ENCODE assay signal across 29 cellular contexts in the genomic region with DNA sequence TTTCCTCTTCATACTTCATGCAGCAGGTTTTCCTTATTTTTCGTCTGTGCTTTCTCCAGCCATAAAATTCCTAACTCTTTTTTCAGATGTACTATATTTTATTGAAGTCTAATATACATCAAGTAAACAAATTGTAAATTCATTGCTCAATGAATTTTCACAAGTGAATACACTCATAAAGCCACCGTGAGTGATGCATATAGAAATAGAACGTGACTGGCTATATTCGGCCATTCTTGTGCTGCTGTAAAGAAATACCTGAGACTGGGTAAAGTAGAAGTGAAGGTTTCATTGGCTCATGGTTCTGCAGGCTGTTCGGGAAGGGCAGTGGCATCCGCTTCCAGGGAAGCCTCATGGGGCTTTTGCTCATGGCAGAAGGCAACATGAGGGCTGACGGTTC.
"Had no signal": no experiment of that assay in that cellular context is flagged by ENCODE, and none has a peak within 500 bp of the region (broad histone marks: within the 10 kb centered on the region; RNA-seq: fewer than 3 reads in every experiment).

No MANE protein-coding gene starts in this region.

- H3K27ac ChIP-seq: stomach, suprapubic skin, testis, thoracic aorta, thyroid gland, tibial artery, tibial nerve, transverse colon, upper lobe of left lung, upper lobe of right lung, uterus, vagina had no signal

- H3K36me3 ChIP-seq: stomach, suprapubic skin, thoracic aorta, thyroid gland, tibial artery, tibial nerve, transverse colon, upper lobe of left lung, upper lobe of right lung, uterus, vagina had no signal

- H3K4me1 ChIP-seq: stomach, suprapubic skin, testis, thyroid gland, tibial artery, tibial nerve, upper lobe of left lung, upper lobe of right lung, uterus, vagina had no signal

- H3K4me1 Mint-ChIP-seq: stimulated activated effector memory CD8-positive, alpha-beta T cell treated with anti-CD3 and anti-CD28 coated beads, Interleukin-12 subunit alpha, Interleukin-12 subunit beta, amount 100 ng/mL, for 72 hours; stimulated activated memory B cell treated with anti-CD40 and anti-IgM and Interleukin-4, amounts not matched to agents 10 μg/mL and 1 μg/mL and 100 μg/mL, for 72 hours; stimulated activated naive CD8-positive, alpha-beta T cell treated with anti-CD3 and anti-CD28 coated beads, Interleukin-15, amount 100 ng/mL, for 72 hours had no signal

- FAIRE-seq: urothelium cell line had no signal

- H3K27me3 ChIP-seq: stomach, suprapubic skin, testis, thyroid gland, tibial artery, tibial nerve, transverse colon, upper lobe of left lung, upper lobe of right lung, uterus, vagina had no signal

- H3K36me3 Mint-ChIP-seq: stimulated activated effector memory CD8-positive, alpha-beta T cell treated with anti-CD3 and anti-CD28 coated beads, Interleukin-12 subunit alpha, Interleukin-12 subunit beta, amount 100 ng/mL, for 72 hours; stimulated activated memory B cell treated with anti-CD40 and anti-IgM and Interleukin-4, amounts not matched to agents 10 μg/mL and 1 μg/mL and 100 μg/mL, for 72 hours; stimulated activated naive B cell treated with anti-CD40 and anti-IgM and Interleukin-4, amounts not matched to agents 10 μg/mL and 1 μg/mL and 100 μg/mL, for 72 hours; type B pancreatic cell had no signal

- H3K9me3 ChIP-seq: suprapubic skin, testis, thoracic aorta, thyroid gland, tibial artery, transverse colon, upper lobe of right lung, uterus, vagina had no signal

- H3K27me3 Mint-ChIP-seq: stimulated activated memory B cell treated with anti-CD40 and anti-IgM and Interleukin-4, amounts not matched to agents 10 μg/mL and 1 μg/mL and 100 μg/mL, for 72 hours; stimulated activated naive B cell treated with anti-CD40 and anti-IgM and Interleukin-4, amounts not matched to agents 10 μg/mL and 1 μg/mL and 100 μg/mL, for 72 hours; stimulated activated naive CD8-positive, alpha-beta T cell treated with anti-CD3 and anti-CD28 coated beads, Interleukin-15, amount 100 ng/mL, for 72 hours; stimulated activated naive CD8-positive, alpha-beta T cell treated with anti-CD3 and anti-CD28 coated beads, Interleukin-15, Interleukin-2, amounts not matched to agents 100 ng/mL and 50 ng/mL, for 24 hours had no signal

- H3K4me3 ChIP-seq: stomach, suprapubic skin, testis, thoracic aorta, thyroid gland, tibial artery, tibial nerve, transverse colon, upper lobe of left lung, upper lobe of right lung, uterus, vagina had no signal

- H3K4me3 Mint-ChIP-seq: stimulated activated effector memory CD8-positive, alpha-beta T cell treated with anti-CD3 and anti-CD28 coated beads, Interleukin-12 subunit alpha, Interleukin-12 subunit beta, amount 100 ng/mL, for 72 hours; stimulated activated memory B cell treated with anti-CD40 and anti-IgM and Interleukin-4, amounts not matched to agents 10 μg/mL and 1 μg/mL and 100 μg/mL, for 72 hours; stimulated activated naive B cell treated with anti-CD40 and anti-IgM and Interleukin-4, amounts not matched to agents 10 μg/mL and 1 μg/mL and 100 μg/mL, for 72 hours; stimulated activated naive CD8-positive, alpha-beta T cell treated with anti-CD3 and anti-CD28 coated beads, Interleukin-15, amount 100 ng/mL, for 72 hours; stimulated activated naive CD8-positive, alpha-beta T cell treated with anti-CD3 and anti-CD28 coated beads, Interleukin-15, Interleukin-2, amounts not matched to agents 100 ng/mL and 50 ng/mL, for 24 hours; type B pancreatic cell had no signal

- H3K27ac Mint-ChIP-seq: stimulated activated effector memory CD8-positive, alpha-beta T cell treated with anti-CD3 and anti-CD28 coated beads, Interleukin-12 subunit alpha, Interleukin-12 subunit beta, amount 100 ng/mL, for 72 hours; stimulated activated memory B cell treated with anti-CD40 and anti-IgM and Interleukin-4, amounts not matched to agents 10 μg/mL and 1 μg/mL and 100 μg/mL, for 72 hours; stimulated activated naive B cell treated with anti-CD40 and anti-IgM and Interleukin-4, amounts not matched to agents 10 μg/mL and 1 μg/mL and 100 μg/mL, for 72 hours; stimulated activated naive CD8-positive, alpha-beta T cell treated with anti-CD3 and anti-CD28 coated beads, Interleukin-15, amount 100 ng/mL, for 72 hours; stimulated activated naive CD8-positive, alpha-beta T cell treated with anti-CD3 and anti-CD28 coated beads, Interleukin-15, Interleukin-2, amounts not matched to agents 100 ng/mL and 50 ng/mL, for 24 hours; type B pancreatic cell had no signal

- DNase-seq: stimulated activated CD4-positive, alpha-beta T cell treated with anti-CD3 and anti-CD28 coated beads, Interleukin-2, amount 100 ng/mL, for 48 hours; stimulated activated CD4-positive, alpha-beta T cell treated with anti-CD3 and anti-CD28 coated beads, Interleukin-4, amount 100 ng/mL, for 1 hour; stimulated activated CD4-positive, alpha-beta T cell treated with anti-CD3 and anti-CD28 coated beads, Interleukin-4, amount 100 ng/mL, for 24 hours; stimulated activated CD4-positive, alpha-beta T cell treated with anti-CD3 and anti-CD28 coated beads, Interleukin-4, amount 100 ng/mL, for 4 hours; stimulated activated CD8-positive, alpha-beta memory T cell treated with anti-CD3 and anti-CD28 coated beads, Interleukin-4, amount 100 ng/mL, for 48 hours; stimulated activated naive B cell treated with anti-CD40 and anti-IgM and Interleukin-4, amounts not matched to agents 10 μg/mL and 1 μg/mL and 100 μg/mL, for 72 hours; stimulated activated naive CD4-positive, alpha-beta T cell; stimulated activated naive CD4-positive, alpha-beta T cell treated with Interleukin-2 at 50 U/mL for 16 hours; stimulated activated naive CD8-positive, alpha-beta T cell treated with anti-CD3 and anti-CD28 coated beads, Interleukin-15, amount 100 ng/mL, for 72 hours; stimulated activated naive CD8-positive, alpha-beta T cell treated with anti-CD3 and anti-CD28 coated beads, Interleukin-15, Interleukin-2, amounts not matched to agents 100 U/mL and 50 U/mL, for 24 hours; stomach; substantia nigra; testis; thyroid gland; tibial artery; transverse colon; trophoblast cell; upper lobe of left lung; upper lobe of right lung; uterus had no signal

- ATAC-seq: stimulated activated effector memory CD8-positive, alpha-beta T cell treated with anti-CD3 and anti-CD28 coated beads, Interleukin-12 subunit alpha, Interleukin-12 subunit beta, amount 100 ng/mL, for 72 hours; stimulated activated naive B cell treated with anti-CD40 and anti-IgM and Interleukin-4, amounts not matched to agents 10 μg/mL and 1 μg/mL and 100 μg/mL, for 72 hours; stimulated activated naive CD8-positive, alpha-beta T cell treated with anti-CD3 and anti-CD28 coated beads, Interleukin-15, amount 100 ng/mL, for 72 hours; stimulated activated naive CD8-positive, alpha-beta T cell treated with anti-CD3 and anti-CD28 coated beads, Interleukin-15, Interleukin-2, amounts not matched to agents 100 U/mL and 50 U/mL, for 24 hours; upper lobe of right lung had no signal
